In the genomic region with DNA sequence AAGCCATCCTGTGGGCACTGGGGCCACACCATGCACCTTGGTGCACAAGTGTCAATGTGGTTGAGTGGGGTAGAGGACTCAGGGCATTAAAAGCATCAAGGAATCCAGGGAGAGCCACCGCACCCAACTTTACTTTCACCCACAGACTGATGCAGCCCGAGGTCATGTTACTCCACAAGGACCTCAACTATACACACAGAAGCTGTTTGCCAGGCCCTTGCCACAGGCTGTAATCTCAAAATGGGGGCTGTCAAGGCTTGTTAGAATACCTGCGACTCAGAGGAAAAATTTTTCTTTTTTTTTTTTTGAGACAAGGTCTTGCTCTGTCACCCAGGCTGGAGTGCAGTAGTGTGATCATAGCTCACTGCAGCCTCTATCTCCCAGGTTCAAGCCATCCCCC, we compare ENCODE assay signal across 1 cellular context.
TF ChIP-seq lines count a peak whose summit lies in the region.

No MANE protein-coding gene starts in this region.

TF ChIP-seq in HepG2, 621 proteins besides CTCF, POLR2A, EP300 and RAD21:
- TF ChIP-seq, protein P1, sequence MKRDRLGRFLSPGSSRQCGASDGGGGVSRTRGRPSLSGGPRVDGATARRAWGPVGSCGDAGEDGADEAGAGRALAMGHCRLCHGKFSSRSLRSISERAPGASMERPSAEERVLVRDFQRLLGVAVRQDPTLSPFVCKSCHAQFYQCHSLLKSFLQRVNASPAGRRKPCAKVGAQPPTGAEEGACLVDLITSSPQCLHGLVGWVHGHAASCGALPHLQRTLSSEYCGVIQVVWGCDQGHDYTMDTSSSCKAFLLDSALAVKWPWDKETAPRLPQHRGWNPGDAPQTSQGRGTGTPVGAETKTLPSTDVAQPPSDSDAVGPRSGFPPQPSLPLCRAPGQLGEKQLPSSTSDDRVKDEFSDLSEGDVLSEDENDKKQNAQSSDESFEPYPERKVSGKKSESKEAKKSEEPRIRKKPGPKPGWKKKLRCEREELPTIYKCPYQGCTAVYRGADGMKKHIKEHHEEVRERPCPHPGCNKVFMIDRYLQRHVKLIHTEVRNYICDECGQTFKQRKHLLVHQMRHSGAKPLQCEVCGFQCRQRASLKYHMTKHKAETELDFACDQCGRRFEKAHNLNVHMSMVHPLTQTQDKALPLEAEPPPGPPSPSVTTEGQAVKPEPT (CRISPR knock-in tag; IDR thresholded peaks at IDR 0.05; ENCODE audit: low read depth), result no peak
- TF ChIP-seq PAF1 (CRISPR knock-in tag; IDR thresholded peaks at IDR 0.05), result no peak
- TF ChIP-seq, protein P2, sequence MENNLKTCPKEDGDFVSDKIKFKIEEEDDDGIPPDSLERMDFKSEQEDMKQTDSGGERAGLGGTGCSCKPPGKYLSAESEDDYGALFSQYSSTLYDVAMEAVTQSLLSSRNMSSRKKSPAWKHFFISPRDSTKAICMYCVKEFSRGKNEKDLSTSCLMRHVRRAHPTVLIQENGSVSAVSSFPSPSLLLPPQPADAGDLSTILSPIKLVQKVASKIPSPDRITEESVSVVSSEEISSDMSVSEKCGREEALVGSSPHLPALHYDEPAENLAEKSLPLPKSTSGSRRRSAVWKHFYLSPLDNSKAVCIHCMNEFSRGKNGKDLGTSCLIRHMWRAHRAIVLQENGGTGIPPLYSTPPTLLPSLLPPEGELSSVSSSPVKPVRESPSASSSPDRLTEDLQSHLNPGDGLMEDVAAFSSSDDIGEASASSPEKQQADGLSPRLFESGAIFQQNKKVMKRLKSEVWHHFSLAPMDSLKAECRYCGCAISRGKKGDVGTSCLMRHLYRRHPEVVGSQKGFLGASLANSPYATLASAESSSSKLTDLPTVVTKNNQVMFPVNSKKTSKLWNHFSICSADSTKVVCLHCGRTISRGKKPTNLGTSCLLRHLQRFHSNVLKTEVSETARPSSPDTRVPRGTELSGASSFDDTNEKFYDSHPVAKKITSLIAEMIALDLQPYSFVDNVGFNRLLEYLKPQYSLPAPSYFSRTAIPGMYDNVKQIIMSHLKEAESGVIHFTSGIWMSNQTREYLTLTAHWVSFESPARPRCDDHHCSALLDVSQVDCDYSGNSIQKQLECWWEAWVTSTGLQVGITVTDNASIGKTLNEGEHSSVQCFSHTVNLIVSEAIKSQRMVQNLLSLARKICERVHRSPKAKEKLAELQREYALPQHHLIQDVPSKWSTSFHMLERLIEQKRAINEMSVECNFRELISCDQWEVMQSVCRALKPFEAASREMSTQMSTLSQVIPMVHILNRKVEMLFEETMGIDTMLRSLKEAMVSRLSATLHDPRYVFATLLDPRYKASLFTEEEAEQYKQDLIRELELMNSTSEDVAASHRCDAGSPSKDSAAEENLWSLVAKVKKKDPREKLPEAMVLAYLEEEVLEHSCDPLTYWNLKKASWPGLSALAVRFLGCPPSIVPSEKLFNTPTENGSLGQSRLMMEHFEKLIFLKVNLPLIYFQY (CRISPR knock-in tag; IDR thresholded peaks at IDR 0.05; ENCODE audit: borderline replicate concordance), result no peak
- no peak for TF ChIP-seq ZNF468 (CRISPR knock-in tag; IDR thresholded peaks at IDR 0.05)
- TF ChIP-seq TEAD2 (CRISPR knock-in tag; IDR thresholded peaks at IDR 0.05), result no peak
- TF ChIP-seq, protein P3, sequence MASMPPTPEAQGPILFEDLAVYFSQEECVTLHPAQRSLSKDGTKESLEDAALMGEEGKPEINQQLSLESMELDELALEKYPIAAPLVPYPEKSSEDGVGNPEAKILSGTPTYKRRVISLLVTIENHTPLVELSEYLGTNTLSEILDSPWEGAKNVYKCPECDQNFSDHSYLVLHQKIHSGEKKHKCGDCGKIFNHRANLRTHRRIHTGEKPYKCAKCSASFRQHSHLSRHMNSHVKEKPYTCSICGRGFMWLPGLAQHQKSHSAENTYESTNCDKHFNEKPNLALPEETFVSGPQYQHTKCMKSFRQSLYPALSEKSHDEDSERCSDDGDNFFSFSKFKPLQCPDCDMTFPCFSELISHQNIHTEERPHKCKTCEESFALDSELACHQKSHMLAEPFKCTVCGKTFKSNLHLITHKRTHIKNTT (CRISPR knock-in tag; IDR thresholded peaks at IDR 0.05), result no peak
- TF ChIP-seq HNRNPLL (IDR thresholded peaks at IDR 0.05; ENCODE audit: low read depth, low read length, poor library complexity, severe bottlenecking), result no peak
- TF ChIP-seq, protein P4, sequence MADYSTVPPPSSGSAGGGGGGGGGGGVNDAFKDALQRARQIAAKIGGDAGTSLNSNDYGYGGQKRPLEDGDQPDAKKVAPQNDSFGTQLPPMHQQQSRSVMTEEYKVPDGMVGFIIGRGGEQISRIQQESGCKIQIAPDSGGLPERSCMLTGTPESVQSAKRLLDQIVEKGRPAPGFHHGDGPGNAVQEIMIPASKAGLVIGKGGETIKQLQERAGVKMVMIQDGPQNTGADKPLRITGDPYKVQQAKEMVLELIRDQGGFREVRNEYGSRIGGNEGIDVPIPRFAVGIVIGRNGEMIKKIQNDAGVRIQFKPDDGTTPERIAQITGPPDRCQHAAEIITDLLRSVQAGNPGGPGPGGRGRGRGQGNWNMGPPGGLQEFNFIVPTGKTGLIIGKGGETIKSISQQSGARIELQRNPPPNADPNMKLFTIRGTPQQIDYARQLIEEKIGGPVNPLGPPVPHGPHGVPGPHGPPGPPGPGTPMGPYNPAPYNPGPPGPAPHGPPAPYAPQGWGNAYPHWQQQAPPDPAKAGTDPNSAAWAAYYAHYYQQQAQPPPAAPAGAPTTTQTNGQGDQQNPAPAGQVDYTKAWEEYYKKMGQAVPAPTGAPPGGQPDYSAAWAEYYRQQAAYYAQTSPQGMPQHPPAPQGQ (CRISPR knock-in tag; IDR thresholded peaks at IDR 0.05; ENCODE audit: borderline replicate concordance), result no peak
- TF ChIP-seq GTF3A (CRISPR knock-in tag; conservative IDR thresholded peaks at IDR 0.05), result no peak
- no peak for TF ChIP-seq CEBPG (CRISPR knock-in tag; IDR thresholded peaks at IDR 0.05)
- TF ChIP-seq, protein P5, sequence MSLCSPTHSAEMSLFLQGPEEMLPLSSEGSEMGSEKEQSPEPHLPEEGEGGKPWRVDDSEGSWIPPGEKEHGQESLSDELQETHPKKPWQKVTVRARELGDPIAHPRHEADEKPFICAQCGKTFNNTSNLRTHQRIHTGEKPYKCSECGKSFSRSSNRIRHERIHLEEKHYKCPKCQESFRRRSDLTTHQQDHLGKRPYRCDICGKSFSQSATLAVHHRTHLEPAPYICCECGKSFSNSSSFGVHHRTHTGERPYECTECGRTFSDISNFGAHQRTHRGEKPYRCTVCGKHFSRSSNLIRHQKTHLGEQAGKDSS (CRISPR knock-in tag; IDR thresholded peaks at IDR 0.05; ENCODE audit: borderline replicate concordance, low read depth), result no peak
- TF ChIP-seq, protein P6, sequence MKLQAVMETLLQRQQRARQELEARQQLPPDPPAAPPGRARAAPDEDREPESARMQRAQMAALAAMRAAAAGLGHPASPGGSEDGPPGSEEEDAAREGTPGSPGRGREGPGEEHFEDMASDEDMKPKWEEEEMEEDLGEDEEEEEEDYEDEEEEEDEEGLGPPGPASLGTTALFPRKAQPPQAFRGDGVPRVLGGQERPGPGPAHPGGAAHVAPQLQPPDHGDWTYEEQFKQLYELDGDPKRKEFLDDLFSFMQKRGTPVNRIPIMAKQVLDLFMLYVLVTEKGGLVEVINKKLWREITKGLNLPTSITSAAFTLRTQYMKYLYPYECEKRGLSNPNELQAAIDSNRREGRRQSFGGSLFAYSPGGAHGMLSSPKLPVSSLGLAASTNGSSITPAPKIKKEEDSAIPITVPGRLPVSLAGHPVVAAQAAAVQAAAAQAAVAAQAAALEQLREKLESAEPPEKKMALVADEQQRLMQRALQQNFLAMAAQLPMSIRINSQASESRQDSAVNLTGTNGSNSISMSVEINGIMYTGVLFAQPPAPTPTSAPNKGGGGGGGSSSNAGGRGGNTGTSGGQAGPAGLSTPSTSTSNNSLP (IDR thresholded peaks at IDR 0.05; ENCODE audit: low read depth, low read length), result no peak
- TF ChIP-seq, protein P7, sequence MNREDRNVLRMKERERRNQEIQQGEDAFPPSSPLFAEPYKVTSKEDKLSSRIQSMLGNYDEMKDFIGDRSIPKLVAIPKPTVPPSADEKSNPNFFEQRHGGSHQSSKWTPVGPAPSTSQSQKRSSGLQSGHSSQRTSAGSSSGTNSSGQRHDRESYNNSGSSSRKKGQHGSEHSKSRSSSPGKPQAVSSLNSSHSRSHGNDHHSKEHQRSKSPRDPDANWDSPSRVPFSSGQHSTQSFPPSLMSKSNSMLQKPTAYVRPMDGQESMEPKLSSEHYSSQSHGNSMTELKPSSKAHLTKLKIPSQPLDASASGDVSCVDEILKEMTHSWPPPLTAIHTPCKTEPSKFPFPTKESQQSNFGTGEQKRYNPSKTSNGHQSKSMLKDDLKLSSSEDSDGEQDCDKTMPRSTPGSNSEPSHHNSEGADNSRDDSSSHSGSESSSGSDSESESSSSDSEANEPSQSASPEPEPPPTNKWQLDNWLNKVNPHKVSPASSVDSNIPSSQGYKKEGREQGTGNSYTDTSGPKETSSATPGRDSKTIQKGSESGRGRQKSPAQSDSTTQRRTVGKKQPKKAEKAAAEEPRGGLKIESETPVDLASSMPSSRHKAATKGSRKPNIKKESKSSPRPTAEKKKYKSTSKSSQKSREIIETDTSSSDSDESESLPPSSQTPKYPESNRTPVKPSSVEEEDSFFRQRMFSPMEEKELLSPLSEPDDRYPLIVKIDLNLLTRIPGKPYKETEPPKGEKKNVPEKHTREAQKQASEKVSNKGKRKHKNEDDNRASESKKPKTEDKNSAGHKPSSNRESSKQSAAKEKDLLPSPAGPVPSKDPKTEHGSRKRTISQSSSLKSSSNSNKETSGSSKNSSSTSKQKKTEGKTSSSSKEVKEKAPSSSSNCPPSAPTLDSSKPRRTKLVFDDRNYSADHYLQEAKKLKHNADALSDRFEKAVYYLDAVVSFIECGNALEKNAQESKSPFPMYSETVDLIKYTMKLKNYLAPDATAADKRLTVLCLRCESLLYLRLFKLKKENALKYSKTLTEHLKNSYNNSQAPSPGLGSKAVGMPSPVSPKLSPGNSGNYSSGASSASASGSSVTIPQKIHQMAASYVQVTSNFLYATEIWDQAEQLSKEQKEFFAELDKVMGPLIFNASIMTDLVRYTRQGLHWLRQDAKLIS (CRISPR knock-in tag; IDR thresholded peaks at IDR 0.05), result no peak
- no peak for TF ChIP-seq TP53 (CRISPR knock-in tag; conservative IDR thresholded peaks at IDR 0.05)
- TF ChIP-seq, protein P8, sequence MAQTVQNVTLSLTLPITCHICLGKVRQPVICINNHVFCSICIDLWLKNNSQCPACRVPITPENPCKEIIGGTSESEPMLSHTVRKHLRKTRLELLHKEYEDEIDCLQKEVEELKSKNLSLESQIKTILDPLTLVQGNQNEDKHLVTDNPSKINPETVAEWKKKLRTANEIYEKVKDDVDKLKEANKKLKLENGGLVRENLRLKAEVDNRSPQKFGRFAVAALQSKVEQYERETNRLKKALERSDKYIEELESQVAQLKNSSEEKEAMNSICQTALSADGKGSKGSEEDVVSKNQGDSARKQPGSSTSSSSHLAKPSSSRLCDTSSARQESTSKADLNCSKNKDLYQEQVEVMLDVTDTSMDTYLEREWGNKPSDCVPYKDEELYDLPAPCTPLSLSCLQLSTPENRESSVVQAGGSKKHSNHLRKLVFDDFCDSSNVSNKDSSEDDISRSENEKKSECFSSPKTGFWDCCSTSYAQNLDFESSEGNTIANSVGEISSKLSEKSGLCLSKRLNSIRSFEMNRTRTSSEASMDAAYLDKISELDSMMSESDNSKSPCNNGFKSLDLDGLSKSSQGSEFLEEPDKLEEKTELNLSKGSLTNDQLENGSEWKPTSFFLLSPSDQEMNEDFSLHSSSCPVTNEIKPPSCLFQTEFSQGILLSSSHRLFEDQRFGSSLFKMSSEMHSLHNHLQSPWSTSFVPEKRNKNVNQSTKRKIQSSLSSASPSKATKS (CRISPR knock-in tag; IDR thresholded peaks at IDR 0.05), result no peak
- no peak for TF ChIP-seq EED (CRISPR knock-in tag; IDR thresholded peaks at IDR 0.05)
- TF ChIP-seq SRF (IDR thresholded peaks at IDR 0.05; ENCODE audit: low read depth, low read length), result no peak
- TF ChIP-seq KMT2A (CRISPR knock-in tag; IDR thresholded peaks at IDR 0.05), result no peak
TF ChIP-seq in HepG2: peak in this region for 0.
